In genomic region chr16:70685061-70685937, GRCh38 we compare ENCODE assay signal across 1 cellular context.
A peak's percentile ranks its signal among the peaks of the same experiment; 100 is the strongest.
TF ChIP-seq lines count a peak whose summit lies in the region.

No MANE protein-coding gene starts in this region.

TF ChIP-seq in HepG2, 621 proteins besides CTCF, POLR2A, EP300 and RAD21 (continued from another document):
- TF ChIP-seq, protein P1, sequence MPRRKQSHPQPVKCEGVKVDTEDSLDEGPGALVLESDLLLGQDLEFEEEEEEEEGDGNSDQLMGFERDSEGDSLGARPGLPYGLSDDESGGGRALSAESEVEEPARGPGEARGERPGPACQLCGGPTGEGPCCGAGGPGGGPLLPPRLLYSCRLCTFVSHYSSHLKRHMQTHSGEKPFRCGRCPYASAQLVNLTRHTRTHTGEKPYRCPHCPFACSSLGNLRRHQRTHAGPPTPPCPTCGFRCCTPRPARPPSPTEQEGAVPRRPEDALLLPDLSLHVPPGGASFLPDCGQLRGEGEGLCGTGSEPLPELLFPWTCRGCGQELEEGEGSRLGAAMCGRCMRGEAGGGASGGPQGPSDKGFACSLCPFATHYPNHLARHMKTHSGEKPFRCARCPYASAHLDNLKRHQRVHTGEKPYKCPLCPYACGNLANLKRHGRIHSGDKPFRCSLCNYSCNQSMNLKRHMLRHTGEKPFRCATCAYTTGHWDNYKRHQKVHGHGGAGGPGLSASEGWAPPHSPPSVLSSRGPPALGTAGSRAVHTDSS (CRISPR knock-in tag; conservative IDR thresholded peaks at IDR 0.05), result no peak
- no peak for TF ChIP-seq CENPT (CRISPR knock-in tag; IDR thresholded peaks at IDR 0.05; ENCODE audit: low read depth)
- peak; percentile 96 for TF ChIP-seq AGO2 (optimal IDR thresholded peaks at IDR 0.05; ENCODE audit: low read depth, low read length)
- TF ChIP-seq ZNF563 (CRISPR knock-in tag; IDR thresholded peaks at IDR 0.05), result peak; percentile 57; the same call in 1 of the 2 replicates
- no peak for TF ChIP-seq ZFP36L1 (CRISPR knock-in tag; IDR thresholded peaks at IDR 0.05)
- no peak for TF ChIP-seq ZFP37 (CRISPR knock-in tag; IDR thresholded peaks at IDR 0.05; ENCODE audit: borderline replicate concordance)
- TF ChIP-seq, protein P2, sequence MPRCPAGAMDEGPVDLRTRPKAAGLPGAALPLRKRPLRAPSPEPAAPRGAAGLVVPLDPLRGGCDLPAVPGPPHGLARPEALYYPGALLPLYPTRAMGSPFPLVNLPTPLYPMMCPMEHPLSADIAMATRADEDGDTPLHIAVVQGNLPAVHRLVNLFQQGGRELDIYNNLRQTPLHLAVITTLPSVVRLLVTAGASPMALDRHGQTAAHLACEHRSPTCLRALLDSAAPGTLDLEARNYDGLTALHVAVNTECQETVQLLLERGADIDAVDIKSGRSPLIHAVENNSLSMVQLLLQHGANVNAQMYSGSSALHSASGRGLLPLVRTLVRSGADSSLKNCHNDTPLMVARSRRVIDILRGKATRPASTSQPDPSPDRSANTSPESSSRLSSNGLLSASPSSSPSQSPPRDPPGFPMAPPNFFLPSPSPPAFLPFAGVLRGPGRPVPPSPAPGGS (CRISPR knock-in tag; IDR thresholded peaks at IDR 0.05), result no peak
- no peak for TF ChIP-seq CEBPB (IDR thresholded peaks at IDR 0.05; ENCODE audit: borderline replicate concordance, low read depth, low read length)
- no peak for TF ChIP-seq ZSCAN12 (CRISPR knock-in tag; IDR thresholded peaks at IDR 0.05)
- 0 out of 2 replicates have a peak, but pooled peaks have one; percentile 67 for TF ChIP-seq ZZZ3 (CRISPR knock-in tag; IDR thresholded peaks at IDR 0.05; ENCODE audit: borderline replicate concordance)
- TF ChIP-seq HES4 (CRISPR knock-in tag; IDR thresholded peaks at IDR 0.05; ENCODE audit: borderline replicate concordance), result no peak; the same call in 1 of the 2 replicates
- no peak for TF ChIP-seq ZNF609 (CRISPR knock-in tag; IDR thresholded peaks at IDR 0.05; ENCODE audit: borderline replicate concordance)
- peak; percentile 61; the same call in 1 of the 2 replicates for TF ChIP-seq ARID4A (CRISPR knock-in tag; IDR thresholded peaks at IDR 0.05; ENCODE audit: borderline replicate concordance)
- no peak for TF ChIP-seq ZNF235 (CRISPR knock-in tag; IDR thresholded peaks at IDR 0.05; ENCODE audit: borderline replicate concordance)
